ENCODE assay signal across 15 cellular contexts in the genomic region with DNA sequence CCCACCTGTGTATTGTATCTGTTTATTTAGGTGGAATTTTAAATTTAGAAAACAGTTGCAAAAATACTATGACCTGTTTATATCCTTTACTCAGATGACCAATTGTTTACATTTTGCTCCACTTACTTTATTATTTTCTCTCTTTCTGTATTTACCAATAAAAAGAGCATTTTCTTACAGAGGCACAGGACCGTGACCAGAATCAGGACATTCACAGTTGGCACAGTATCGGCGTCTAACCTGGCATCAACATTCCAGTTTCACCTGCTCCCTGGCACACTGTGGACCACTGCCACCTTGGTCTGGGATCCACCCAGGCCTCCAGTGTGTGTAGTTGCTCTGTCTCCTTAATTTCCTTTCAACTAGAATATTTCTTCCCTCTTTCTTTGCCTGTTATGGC. TPM values are rescaled to one million over a fixed set of nuclear protein-coding genes. Genes with fewer than 3 reads are reported as not detected.
"Had no signal": no experiment of that assay in that cellular context is flagged by ENCODE, and none has a peak within 500 bp of the region (broad histone marks: within the 10 kb centered on the region; RNA-seq: fewer than 3 reads in every experiment).

No MANE protein-coding gene starts in this region.

RNA-seq across cellular contexts. Expression of a gene that starts 39.9 kb away (rescaled TPM):
- total RNA-seq: activated naive CD4-positive, alpha-beta T cell treated with anti-CD3 and anti-CD28 coated beads for 36 hours; activated naive CD4-positive, alpha-beta T cell treated with anti-CD3 and anti-CD28 coated beads, Interleukin-2, amount 50 U/mL, for 72 hours; activated naive CD8-positive, alpha-beta T cell treated with anti-CD3 and anti-CD28 coated beads for 36 hours; activated naive CD8-positive, alpha-beta T cell treated with anti-CD3 and anti-CD28 coated beads, Interleukin-2, amount 10 ng/mL, durations not matched to agents 7 days and 5 days; activated T-cell treated with anti-CD3 and anti-CD28 coated beads, Interleukin-2, amount 50 U/mL, for 4 hours; activated T-cell treated with anti-CD3 and anti-CD28 coated beads, Interleukin-2, amount 50 U/mL, for 72 hours; activated T-helper 1 cell treated with anti-CD3 and anti-CD28 coated beads, Interleukin-12 subunit alpha, Interleukin-12 subunit beta, Interleukin-2, Interleukin-4 antibody, amounts not matched to agents 30 ng/mL and 10 ng/mL and 1 ng/mL, durations not matched to agents 14 hours and 24 hours and 36 hours; activated T-helper 17 cell treated with anti-CD3 and anti-CD28 coated beads, Interleukin-2, amount 50 U/mL, for 72 hours; activated T-helper 2 cell treated with anti-CD3 and anti-CD28 coated beads, Interferon-gamma antibody, Interleukin-2, Interleukin-4, amounts not matched to agents 10 μg/mL and 5 μg/mL and 100 μg/mL, durations not matched to agents 14 hours and 24 hours and 36 hours; ascending aorta; bronchial epithelial cell; cardiac septum; chondrocyte had no signal
- polyA plus RNA-seq: aorta, cardiac muscle cell had no signal
